ENCODE assay signal across 13 cellular contexts in genomic region chr13:36430247-36431203, GRCh38. TPM values are rescaled to one million over a fixed set of nuclear protein-coding genes. Genes with fewer than 3 reads are reported as not detected.
A peak's percentile ranks its signal among the peaks of the same experiment; 100 is the strongest.
DNase-seq lines count a peak whose midpoint lies in the region; ATAC-seq and TF ChIP-seq lines count a peak whose summit lies in the region.
"Had no signal": no experiment of that assay in that cellular context is flagged by ENCODE, and none has a peak within 500 bp of the region (broad histone marks: within the 10 kb centered on the region; RNA-seq: fewer than 3 reads in every experiment).

No MANE protein-coding gene starts in this region.

- DNase-seq in GM23248 (peak; percentile 13), right cardiac atrium (peak in 1 of 3 donors; percentile 47), progenitor cell of endocrine pancreas (ENCODE audit: low spot score, unreplicated experiment) (no peak), GDM1 (lab: John Stamatoyannopoulos, UW) (no peak), midbrain (lab: John Stamatoyannopoulos, UW) (no peak), cerebellum (ENCODE audit: low spot score) (no peak)
- no peak for DNase-seq in activated CD4-positive, alpha-beta memory T cell treated with anti-CD3 and anti-CD28 coated beads, Interleukin-2, amount 10 ng/mL, durations not matched to agents 7 days and 5 days
- DNase-seq: GF-D8, NCI-H1694 treated with DMSO at 0.1 percent for 48 hours, RPMI8226 had no signal

- peaks cover 26% of the 10 kb centered on the region for H3K4me1 Mint-ChIP-seq in activated CD4-positive, alpha-beta memory T cell treated with anti-CD3 and anti-CD28 coated beads, Interleukin-2, amount 10 ng/mL, durations not matched to agents 7 days and 5 days
- H3K4me1 Mint-ChIP-seq in progenitor cell of endocrine pancreas (ENCODE audit: low read depth) = peaks cover 7% of the 10 kb centered on the region

- H3K27ac Mint-ChIP-seq in activated CD4-positive, alpha-beta memory T cell treated with anti-CD3 and anti-CD28 coated beads, Interleukin-2, amount 10 ng/mL, durations not matched to agents 7 days and 5 days = no peak overlapping the region
- H3K27ac Mint-ChIP-seq in progenitor cell of endocrine pancreas = peak overlapping the region; percentile 43
- H3K27ac Mint-ChIP-seq: activated CD8-positive, alpha-beta T cell treated with anti-CD3 and anti-CD28 coated beads for 36 hours had no signal

- H3K27ac ChIP-seq in GM23248 (no peak overlapping the region), right cardiac atrium (ENCODE audit: low read length) (no peak overlapping the region)
- H3K27ac ChIP-seq: gastroesophageal sphincter had no signal

- ATAC-seq in right cardiac atrium = peak in 1 of 2 donors; percentile 49
- ATAC-seq in HG02870 (IDR thresholded peaks at IDR 0.05; ENCODE audit: unreplicated experiment) = no peak

- no peaks in the 10 kb centered on the region for H3K36me3 Mint-ChIP-seq in activated CD4-positive, alpha-beta memory T cell treated with anti-CD3 and anti-CD28 coated beads, Interleukin-2, amount 10 ng/mL, durations not matched to agents 7 days and 5 days (ENCODE audit: low read depth)
- no peaks in the 10 kb centered on the region for H3K36me3 Mint-ChIP-seq in progenitor cell of endocrine pancreas (ENCODE audit: insufficient read depth)

- no peaks in the 10 kb centered on the region for H3K9me3 Mint-ChIP-seq in activated CD4-positive, alpha-beta memory T cell treated with anti-CD3 and anti-CD28 coated beads, Interleukin-2, amount 10 ng/mL, durations not matched to agents 7 days and 5 days
- peaks cover 9% of the 10 kb centered on the region for H3K9me3 Mint-ChIP-seq in progenitor cell of endocrine pancreas (ENCODE audit: low read depth)

- TF ChIP-seq CTCF in progenitor cell of endocrine pancreas (IDR thresholded peaks at IDR 0.05; ENCODE audit: unreplicated experiment) = no peak

- intact Hi-C loops in right cardiac atrium (cut with DNase I) = no loop called here

- H3K9ac ChIP-seq in GM23248 = no peak overlapping the region

- H4K20me1 ChIP-seq in GM23248 (ENCODE audit: insufficient read depth) = no peaks in the 10 kb centered on the region

- CTCF ChIA-PET in activated CD4-positive, alpha-beta memory T cell treated with anti-CD3 and anti-CD28 coated beads, Interleukin-2, amount 10 ng/mL, durations not matched to agents 7 days and 5 days (lab: Charles Lee) = interaction anchor here (2.6 kb wide), 1 partner anchor 12 kb away, joined by 11 read pairs; no protein-coding TSS in a partner anchor

- no peak overlapping the region for H2AFZ ChIP-seq in GM23248

- H3K36me3 ChIP-seq in GM23248 (ENCODE audit: low read depth) = no peaks in the 10 kb centered on the region
- H3K36me3 ChIP-seq: gastroesophageal sphincter had no signal

- H3K27me3 ChIP-seq in GM23248 (replicated peaks; ENCODE audit: insufficient read depth) (peaks cover 48% of the 10 kb centered on the region), right cardiac atrium (ENCODE audit: control insufficient read depth, insufficient read depth) (no peaks in the 10 kb centered on the region)

- in situ Hi-C loops in GM23248 (cut with MboI) = no loop called here

- H3K4me1 ChIP-seq in GM23248 (ENCODE audit: insufficient read depth) (no peaks in the 10 kb centered on the region), right cardiac atrium (ENCODE audit: control insufficient read depth, insufficient read depth, low read length) (peaks cover 6% of the 10 kb centered on the region)

- H3K27me3 Mint-ChIP-seq in activated CD4-positive, alpha-beta memory T cell treated with anti-CD3 and anti-CD28 coated beads, Interleukin-2, amount 10 ng/mL, durations not matched to agents 7 days and 5 days = peaks cover 64% of the 10 kb centered on the region
- peaks cover 77% of the 10 kb centered on the region for H3K27me3 Mint-ChIP-seq in progenitor cell of endocrine pancreas

- no peaks in the 10 kb centered on the region for H3K79me2 ChIP-seq in GM23248 (ENCODE audit: insufficient read depth)

- H3K4me3 Mint-ChIP-seq in activated CD4-positive, alpha-beta memory T cell treated with anti-CD3 and anti-CD28 coated beads, Interleukin-2, amount 10 ng/mL, durations not matched to agents 7 days and 5 days = peak overlapping the region; percentile 28
- H3K4me3 Mint-ChIP-seq in progenitor cell of endocrine pancreas (ENCODE audit: low read depth) = peak overlapping the region; percentile 65
- H3K4me3 Mint-ChIP-seq: activated CD8-positive, alpha-beta T cell treated with anti-CD3 and anti-CD28 coated beads for 36 hours had no signal

- H3F3A ChIP-seq in GM23248 (ENCODE audit: insufficient read depth) = no peaks in the 10 kb centered on the region

- no peak overlapping the region for H3K4me2 ChIP-seq in GM23248 (ENCODE audit: unreplicated experiment)

- H3K9me2 ChIP-seq in GM23248 (ENCODE audit: insufficient read depth) = no peaks in the 10 kb centered on the region

- H3K9me3 ChIP-seq in GM23248 (ENCODE audit: low read depth) (no peaks in the 10 kb centered on the region), right cardiac atrium (ENCODE audit: control insufficient read depth, low read length) (no peaks in the 10 kb centered on the region)

- H3K4me3 ChIP-seq in GM23248 (no peak overlapping the region), right cardiac atrium (ENCODE audit: low read length) (peak overlapping the region; percentile 24)

- POLR2A ChIA-PET in activated CD4-positive, alpha-beta memory T cell treated with anti-CD3 and anti-CD28 coated beads, Interleukin-2, amount 10 ng/mL, durations not matched to agents 7 days and 5 days (lab: Charles Lee) = interaction anchor here (0.7 kb wide), 1 partner anchor 12 kb away, joined by 3 read pairs; no protein-coding TSS in a partner anchor

- WGBS in GM23248 (ENCODE audit: low coverage in 1 of 2, low lambda C conversion rate in 2 of 2, missing lambda C conversion rate in 2 of 2), 2 experiments = 10 to 11% methylated on average over 34 of the region's 34 CpGs
- WGBS in right cardiac atrium = 7% methylated on average over 34 of the region's 34 CpGs

RNA-seq across cellular contexts. Expression of gene CCNA1, which starts 1.8 kb away (rescaled TPM):
- not detected in 2 replicates for total RNA-seq in GM23248 (2014; rRNA removed; shearing (Covaris generic))
- polyA plus RNA-seq in GM23248 (2016; fragmentation: Nextera tagmentation; extraction: Ambion mirVana) (not detected in 2 replicates), right cardiac atrium (0.20 TPM)
- total RNA-seq in activated CD4-positive, alpha-beta memory T cell treated with anti-CD3 and anti-CD28 coated beads, Interleukin-2, amount 10 ng/mL, durations not matched to agents 7 days and 5 days = 1 to 10 TPM; 3.5 to 3.8 TPM
- total RNA-seq in right cardiac atrium (not detected), progenitor cell of endocrine pancreas (0.77 and 1.7 TPM in 2 replicates), cerebellum (6.6 TPM)
- total RNA-seq: activated CD8-positive, alpha-beta T cell treated with anti-CD3 and anti-CD28 coated beads for 36 hours had no signal
